8 cellular contexts compared by ENCODE assay signal in genomic region chr1:86507935-86508582, GRCh38.
DNase-seq lines count a peak whose midpoint lies in the region; ATAC-seq and TF ChIP-seq lines count a peak whose summit lies in the region.

No MANE protein-coding gene starts in this region.

- H3K4me3 Mint-ChIP-seq in stimulated activated memory B cell treated with anti-CD40 and anti-IgM and Interleukin-4, amounts not matched to agents 10 μg/mL and 1 μg/mL and 100 μg/mL, for 72 hours, result no peak overlapping the region

- H3K36me3 Mint-ChIP-seq in stimulated activated memory B cell treated with anti-CD40 and anti-IgM and Interleukin-4, amounts not matched to agents 10 μg/mL and 1 μg/mL and 100 μg/mL, for 72 hours, result no peaks in the 10 kb centered on the region

- no peak overlapping the region for H3K27ac Mint-ChIP-seq in stimulated activated memory B cell treated with anti-CD40 and anti-IgM and Interleukin-4, amounts not matched to agents 10 μg/mL and 1 μg/mL and 100 μg/mL, for 72 hours

- H3K4me3 ChIP-seq in WI38 (ENCODE audit: low read depth, low read length), result no peak overlapping the region

- peak; percentile 77 for ATAC-seq in HG03342 (IDR thresholded peaks at IDR 0.05; ENCODE audit: unreplicated experiment)
- ATAC-seq in stimulated activated memory B cell treated with anti-CD40 and anti-IgM and Interleukin-4, amounts not matched to agents 10 μg/mL and 1 μg/mL and 100 μg/mL, for 72 hours, result no peak

- H3K27me3 Mint-ChIP-seq in stimulated activated memory B cell treated with anti-CD40 and anti-IgM and Interleukin-4, amounts not matched to agents 10 μg/mL and 1 μg/mL and 100 μg/mL, for 72 hours, result peaks cover 10% of the 10 kb centered on the region

- DNase-seq in activated gamma-delta T cell treated with Interleukin-2 at 50 U/mL for 16 hours (peak; percentile 16), activated gamma-delta T cell (lab: John Stamatoyannopoulos, UW) (no peak), left kidney (ENCODE audit: low read depth, low spot score) (peak; percentile 33), GM13976 (ENCODE audit: low spot score) (no peak), GOT3 (lab: John Stamatoyannopoulos, UW) (no peak)

- in situ Hi-C loops in GM13976 (cut with MboI; ENCODE audit: low sequenced_read_pairs, unreplicated experiment), result no loop called here

- TF ChIP-seq CTCF in WI38 (IDR thresholded peaks at IDR 0.05; ENCODE audit: low read depth, low read length) (peak; percentile 51), GM13976 (IDR thresholded peaks at IDR 0.05; ENCODE audit: borderline replicate concordance, control extremely low read depth, extremely low read depth, insufficient read depth, missing control alignments) (no peak)

- no peaks in the 10 kb centered on the region for H3K4me1 Mint-ChIP-seq in stimulated activated memory B cell treated with anti-CD40 and anti-IgM and Interleukin-4, amounts not matched to agents 10 μg/mL and 1 μg/mL and 100 μg/mL, for 72 hours

- H3K9me3 Mint-ChIP-seq in stimulated activated memory B cell treated with anti-CD40 and anti-IgM and Interleukin-4, amounts not matched to agents 10 μg/mL and 1 μg/mL and 100 μg/mL, for 72 hours, result no peaks in the 10 kb centered on the region

Comparison
In these comparisons a context has a peak if more than half of its experiments do, and no peak if none do; other contexts are left out.
1. DNase-seq: peak in activated gamma-delta T cell treated with Interleukin-2 at 50 U/mL for 16 hours (single experiment) and left kidney (single experiment); none in activated gamma-delta T cell (single experiment), GM13976 (single experiment) and GOT3 (single experiment).